22 cellular contexts compared by ENCODE assay signal in the genomic region with DNA sequence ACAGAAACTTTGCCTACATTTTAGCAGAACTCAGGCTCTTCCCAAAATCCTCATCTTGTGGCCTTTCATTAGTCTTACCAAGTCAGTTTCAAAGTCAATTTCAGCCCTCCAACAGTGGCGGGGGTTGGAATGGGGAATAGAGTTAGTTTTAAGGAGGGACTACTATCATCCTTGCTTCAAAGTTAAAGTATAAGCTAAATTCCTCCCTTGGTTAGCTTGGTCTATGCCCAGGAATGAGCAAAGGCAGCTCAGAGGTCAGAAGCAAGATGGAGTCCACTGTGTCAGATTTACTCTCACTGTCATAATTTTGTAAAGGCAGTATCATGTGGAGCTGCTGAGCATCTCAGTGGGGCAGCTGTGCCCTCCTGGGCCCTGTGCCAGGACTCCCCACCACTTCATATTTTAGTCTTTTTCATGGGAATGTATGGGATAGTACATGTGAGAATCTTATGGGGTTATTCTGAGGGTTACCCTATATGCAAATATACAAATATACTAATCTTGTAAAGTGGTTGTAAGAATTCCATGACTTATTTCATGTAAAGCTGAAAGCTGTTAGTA.
DNase-seq lines count a peak whose midpoint lies in the region; ATAC-seq and TF ChIP-seq lines count a peak whose summit lies in the region.
"Had no signal": no experiment of that assay in that cellular context is flagged by ENCODE, and none has a peak within 500 bp of the region (broad histone marks: within the 10 kb centered on the region; RNA-seq: fewer than 3 reads in every experiment).

No MANE protein-coding gene starts in this region.

- H3K27ac Mint-ChIP-seq in MCF 10A (ENCODE audit: low read depth, unreplicated experiment) = peak overlapping the region; percentile 93
- H3K27ac Mint-ChIP-seq in nephron progenitor cell = no peak overlapping the region
- H3K27ac Mint-ChIP-seq: activated naive CD8-positive, alpha-beta T cell treated with anti-CD3 and anti-CD28 coated beads for 36 hours; CD14-positive monocyte; H9; naive thymus-derived CD8-positive, alpha-beta T cell; T-helper 1 cell treated with Interleukin-12 subunit alpha and Interleukin-12 subunit beta and Interleukin-4 antibody, amounts not matched to agents 30 μg/mL and 1 μg/mL, for 36 hours had no signal

- H3K9me3 ChIP-seq in breast epithelium = no peaks in the 10 kb centered on the region
- H3K9me3 ChIP-seq in SJSA1 (replicated peaks) = no peaks in the 10 kb centered on the region; the same call in 1 of the 2 replicates
- H3K9me3 ChIP-seq in vagina = no peaks in the 10 kb centered on the region
- H3K9me3 ChIP-seq in adrenal gland (replicated peaks in 1 of 3) = no peaks in the 10 kb centered on the region
- H3K9me3 ChIP-seq: suprapubic skin had no signal

- CTCF ChIA-PET in MCF 10A (lab: Yijun Ruan, JAX) = no interaction called here

- intact Hi-C loops in MCF 10A (cut with micrococcal nuclease) (loop anchor here (10.0 kb wide), 1 partner anchor 882 kb away; no protein-coding TSS in a partner anchor), breast epithelium (cut with DNase I; ENCODE audit: low total_unique reads) (no loop called here), vagina (cut with DNase I) (no loop called here), adrenal gland (cut with DNase I) (no loop called here)

- DNase-seq in MCF 10A (ENCODE audit: unreplicated experiment) (no peak), breast epithelium (ENCODE audit: low spot score in 2 of 2) (no peak), SJSA1 (ENCODE audit: low read depth in 1 of 2, low spot score in 2 of 2) (no peak), foreskin keratinocyte (no peak), vagina (ENCODE audit: extremely low spot score in 2 of 2) (no peak), adrenal gland (no peak), nephron progenitor cell (no peak)
- DNase-seq: activated CD4-positive, alpha-beta T cell treated with anti-CD3 and anti-CD28 coated beads, Interleukin-2, amount 50 U/mL, for 4 hours; activated CD8-positive, alpha-beta memory T cell treated with anti-CD3 and anti-CD28 coated beads, Interleukin-2, amount 50 U/mL, for 4 hours; activated naive CD8-positive, alpha-beta T cell treated with anti-CD3 and anti-CD28 coated beads for 36 hours; glutamatergic neuron; H9; MM.1S; naive thymus-derived CD8-positive, alpha-beta T cell; NCI-H1694; NCI-H82; SHP77 treated with DMSO at 0.1 percent for 48 hours had no signal

- peaks cover 26% of the 10 kb centered on the region for H3K4me1 Mint-ChIP-seq in MCF 10A (ENCODE audit: insufficient read depth, unreplicated experiment)
- H3K4me1 Mint-ChIP-seq in nephron progenitor cell = peaks cover 12% of the 10 kb centered on the region
- H3K4me1 Mint-ChIP-seq: activated naive CD8-positive, alpha-beta T cell treated with anti-CD3 and anti-CD28 coated beads for 36 hours; CD14-positive monocyte; naive thymus-derived CD8-positive, alpha-beta T cell had no signal

- H3K9me3 Mint-ChIP-seq in MCF 10A (ENCODE audit: unreplicated experiment) (no peaks in the 10 kb centered on the region), nephron progenitor cell (peaks cover 16% of the 10 kb centered on the region)
- H3K9me3 Mint-ChIP-seq: activated naive CD8-positive, alpha-beta T cell treated with anti-CD3 and anti-CD28 coated beads for 36 hours; naive thymus-derived CD8-positive, alpha-beta T cell; T-helper 1 cell treated with Interleukin-12 subunit alpha and Interleukin-12 subunit beta and Interleukin-4 antibody, amounts not matched to agents 30 μg/mL and 1 μg/mL, for 36 hours had no signal

- POLR2A ChIA-PET in MCF 10A (lab: Yijun Ruan, JAX) = interaction anchor here (0.7 kb wide), 1 partner anchor 747 kb away, joined by 3 read pairs; no protein-coding TSS in a partner anchor

- no peak overlapping the region for H3K4me3 Mint-ChIP-seq in MCF 10A (ENCODE audit: unreplicated experiment)
- H3K4me3 Mint-ChIP-seq in nephron progenitor cell = no peak overlapping the region
- H3K4me3 Mint-ChIP-seq: activated naive CD8-positive, alpha-beta T cell treated with anti-CD3 and anti-CD28 coated beads for 36 hours; CD14-positive monocyte; H9; naive thymus-derived CD8-positive, alpha-beta T cell; T-helper 1 cell treated with Interleukin-12 subunit alpha and Interleukin-12 subunit beta and Interleukin-4 antibody, amounts not matched to agents 30 μg/mL and 1 μg/mL, for 36 hours had no signal

- H3K27me3 Mint-ChIP-seq in MCF 10A (ENCODE audit: insufficient read depth, unreplicated experiment) (no peaks in the 10 kb centered on the region), nephron progenitor cell (ENCODE audit: low read depth, poor library complexity) (peaks cover 4% of the 10 kb centered on the region)
- H3K27me3 Mint-ChIP-seq: activated naive CD8-positive, alpha-beta T cell treated with anti-CD3 and anti-CD28 coated beads for 36 hours had no signal

- no peaks in the 10 kb centered on the region for H3K27me3 ChIP-seq in breast epithelium
- no peaks in the 10 kb centered on the region for H3K27me3 ChIP-seq in SJSA1 (replicated peaks)
- H3K27me3 ChIP-seq in foreskin keratinocyte = no peaks in the 10 kb centered on the region
- no peaks in the 10 kb centered on the region for H3K27me3 ChIP-seq in vagina
- no peaks in the 10 kb centered on the region for H3K27me3 ChIP-seq in adrenal gland
- H3K27me3 ChIP-seq: suprapubic skin had no signal

- H3K27ac ChIP-seq in breast epithelium (no peak overlapping the region), SJSA1 (peak overlapping the region; percentile 69), foreskin keratinocyte (peak overlapping the region; percentile 73), vagina (peak overlapping the region; percentile 24), adrenal gland (no peak overlapping the region)
- H3K27ac ChIP-seq: suprapubic skin had no signal

- no peak overlapping the region for H3K4me3 ChIP-seq in breast epithelium
- no peak overlapping the region for H3K4me3 ChIP-seq in SJSA1
- no peak overlapping the region for H3K4me3 ChIP-seq in vagina
- H3K4me3 ChIP-seq in adrenal gland = no peak overlapping the region
- H3K4me3 ChIP-seq: suprapubic skin had no signal

- TF ChIP-seq CTCF in MCF 10A (IDR thresholded peaks at IDR 0.05; ENCODE audit: unreplicated experiment) (no peak), breast epithelium (IDR thresholded peaks at IDR 0.05) (no peak), foreskin keratinocyte (conservative IDR thresholded peaks at IDR 0.05) (no peak), vagina (IDR thresholded peaks at IDR 0.05) (no peak), adrenal gland (IDR thresholded peaks at IDR 0.05) (no peak), nephron progenitor cell (IDR thresholded peaks at IDR 0.05) (no peak)

- 89 to 100% (median 97%) methylated on average over 1 of the region's 1 CpG for WGBS in adrenal gland, 4 donors

- no peak for TF ChIP-seq POLR2A in breast epithelium (IDR thresholded peaks at IDR 0.05)
- no peak for TF ChIP-seq POLR2A in vagina (IDR thresholded peaks at IDR 0.05)
- TF ChIP-seq POLR2A in adrenal gland (IDR thresholded peaks at IDR 0.05) = no peak

- H3K4me1 ChIP-seq in breast epithelium (no peaks in the 10 kb centered on the region), SJSA1 (replicated peaks) (peaks cover 50% of the 10 kb centered on the region), foreskin keratinocyte (peaks cover 25% of the 10 kb centered on the region), vagina (peaks cover 18% of the 10 kb centered on the region), adrenal gland (replicated peaks in 1 of 2) (peaks cover 10 to 17% of the 10 kb centered on the region in 2 donors)

- no peaks in the 10 kb centered on the region for H3K36me3 Mint-ChIP-seq in MCF 10A (ENCODE audit: insufficient read depth, unreplicated experiment)
- H3K36me3 Mint-ChIP-seq in nephron progenitor cell (ENCODE audit: low read depth) = peaks cover 4% of the 10 kb centered on the region
- H3K36me3 Mint-ChIP-seq: activated naive CD8-positive, alpha-beta T cell treated with anti-CD3 and anti-CD28 coated beads for 36 hours; CD14-positive monocyte; naive thymus-derived CD8-positive, alpha-beta T cell had no signal

- BruUV-seq in MCF 10A (replicated peaks; lab: Mats Ljungman, UMichigan) = no TSS peak

- H3K36me3 ChIP-seq in breast epithelium (no peaks in the 10 kb centered on the region), SJSA1 (no peaks in the 10 kb centered on the region), vagina (no peaks in the 10 kb centered on the region), adrenal gland (replicated peaks in 1 of 2) (no peaks in the 10 kb centered on the region)
- H3K36me3 ChIP-seq: suprapubic skin had no signal

- ATAC-seq in foreskin keratinocyte (peak; percentile 5), GM19455 (IDR thresholded peaks at IDR 0.05; ENCODE audit: unreplicated experiment) (no peak)
- ATAC-seq: naive thymus-derived CD8-positive, alpha-beta T cell; sciatic nerve had no signal

Comparison
In these comparisons a context has a peak if more than half of its experiments do, and no peak if none do; other contexts are left out.
1. H3K27ac ChIP-seq: peak in SJSA1 (single experiment), foreskin keratinocyte (single experiment) and vagina (single experiment); none in breast epithelium (0 of 2) and adrenal gland (0 of 5).